Comparison of ENCODE assay signal across 2 cellular contexts in the genomic region with DNA sequence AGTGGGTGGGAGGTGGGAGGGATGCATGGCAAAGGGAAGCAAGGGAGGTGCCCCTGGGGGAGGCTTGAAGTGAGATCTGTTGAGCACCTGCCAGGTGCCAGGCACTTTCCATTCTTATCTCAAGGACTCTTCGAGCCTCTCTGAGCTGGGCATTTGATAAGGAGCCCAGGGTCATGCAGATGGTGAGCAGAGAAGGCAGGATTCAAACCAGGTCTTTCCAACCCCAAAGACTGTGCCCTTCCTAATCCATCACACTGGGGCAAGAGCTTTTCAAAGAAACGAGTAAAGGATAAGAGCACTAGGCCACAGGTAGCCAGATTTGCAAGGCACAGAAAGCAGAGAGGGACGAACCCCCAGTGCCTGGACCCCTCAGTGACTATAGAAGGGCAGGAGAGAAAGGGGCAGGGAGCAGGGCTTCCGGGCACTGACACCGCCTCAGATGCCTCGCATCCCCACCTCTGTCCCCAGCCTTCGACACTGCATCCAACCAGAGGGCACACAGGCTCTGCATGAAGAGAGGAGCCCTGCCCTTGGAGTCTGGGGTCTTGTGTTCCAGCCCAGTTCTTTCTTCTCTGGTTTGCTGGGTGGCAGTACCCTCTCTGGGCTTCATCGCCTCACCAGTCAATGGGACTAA.
TF ChIP-seq lines count a peak whose summit lies in the region.

No MANE protein-coding gene starts in this region.

TF ChIP-seq in IMR-90, 13 proteins besides CTCF, POLR2A, EP300 and RAD21:
- TF ChIP-seq SMC3 (IDR thresholded peaks at IDR 0.05; ENCODE audit: low read depth, low read length), result no peak
- TF ChIP-seq, protein P1, sequence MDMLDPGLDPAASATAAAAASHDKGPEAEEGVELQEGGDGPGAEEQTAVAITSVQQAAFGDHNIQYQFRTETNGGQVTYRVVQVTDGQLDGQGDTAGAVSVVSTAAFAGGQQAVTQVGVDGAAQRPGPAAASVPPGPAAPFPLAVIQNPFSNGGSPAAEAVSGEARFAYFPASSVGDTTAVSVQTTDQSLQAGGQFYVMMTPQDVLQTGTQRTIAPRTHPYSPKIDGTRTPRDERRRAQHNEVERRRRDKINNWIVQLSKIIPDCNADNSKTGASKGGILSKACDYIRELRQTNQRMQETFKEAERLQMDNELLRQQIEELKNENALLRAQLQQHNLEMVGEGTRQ (IDR thresholded peaks at IDR 0.05; ENCODE audit: low read depth, low read length), result no peak
- TF ChIP-seq MAZ (IDR thresholded peaks at IDR 0.05; ENCODE audit: borderline replicate concordance, low read depth, low read length), result no peak
- no peak for TF ChIP-seq CEBPB (IDR thresholded peaks at IDR 0.05; ENCODE audit: low read depth, low read length)
- no peak for TF ChIP-seq RCOR1 (IDR thresholded peaks at IDR 0.05; ENCODE audit: insufficient replicate concordance, low read length)
- TF ChIP-seq MXI1 (IDR thresholded peaks at IDR 0.05; ENCODE audit: borderline replicate concordance, low read depth, low read length), result no peak
- no peak for TF ChIP-seq RFX5 (IDR thresholded peaks at IDR 0.05; ENCODE audit: low read depth, low read length)
- no peak for TF ChIP-seq NFE2L2 (IDR thresholded peaks at IDR 0.05; ENCODE audit: low read depth, low read length)
- TF ChIP-seq BHLHE40 (IDR thresholded peaks at IDR 0.05; ENCODE audit: low read depth, low read length), result no peak
- TF ChIP-seq FOS (IDR thresholded peaks at IDR 0.05; ENCODE audit: low read depth, low read length), result no peak
- TF ChIP-seq, protein P2, sequence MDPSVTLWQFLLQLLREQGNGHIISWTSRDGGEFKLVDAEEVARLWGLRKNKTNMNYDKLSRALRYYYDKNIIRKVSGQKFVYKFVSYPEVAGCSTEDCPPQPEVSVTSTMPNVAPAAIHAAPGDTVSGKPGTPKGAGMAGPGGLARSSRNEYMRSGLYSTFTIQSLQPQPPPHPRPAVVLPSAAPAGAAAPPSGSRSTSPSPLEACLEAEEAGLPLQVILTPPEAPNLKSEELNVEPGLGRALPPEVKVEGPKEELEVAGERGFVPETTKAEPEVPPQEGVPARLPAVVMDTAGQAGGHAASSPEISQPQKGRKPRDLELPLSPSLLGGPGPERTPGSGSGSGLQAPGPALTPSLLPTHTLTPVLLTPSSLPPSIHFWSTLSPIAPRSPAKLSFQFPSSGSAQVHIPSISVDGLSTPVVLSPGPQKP (IDR thresholded peaks at IDR 0.05; ENCODE audit: borderline replicate concordance, low read depth, low read length), result no peak
- no peak for TF ChIP-seq CHD1 (IDR thresholded peaks at IDR 0.05; ENCODE audit: low read depth, low read length)

TF ChIP-seq in H1, 55 proteins besides CTCF, POLR2A, EP300 and RAD21:
- TF ChIP-seq NANOG (IDR thresholded peaks at IDR 0.05; ENCODE audit: insufficient read depth, low read depth, low read length, poor library complexity, severe bottlenecking) (no peak), SUZ12 (IDR thresholded peaks at IDR 0.05; ENCODE audit: low read length) (no peak), EZH2 (IDR thresholded peaks at IDR 0.05; ENCODE audit: low read depth, low read length, severe bottlenecking) (peak; percentile 7), EGR1 (IDR thresholded peaks at IDR 0.05; ENCODE audit: borderline replicate concordance, low read depth, low read length) (no peak; the same call in 1 of the 2 replicates), KDM5A (IDR thresholded peaks at IDR 0.05; ENCODE audit: low read length) (no peak), BACH1 (IDR thresholded peaks at IDR 0.05; ENCODE audit: low read length) (no peak), GTF2F1 (IDR thresholded peaks at IDR 0.05; ENCODE audit: borderline replicate concordance, low read depth, low read length) (no peak), BCL11A (IDR thresholded peaks at IDR 0.05; ENCODE audit: low read depth in 2 of 2, low read length in 2 of 2) (no peak), TAF1 (IDR thresholded peaks at IDR 0.05; ENCODE audit: low read depth, low read length) (0 out of 2 replicates have a peak, but pooled peaks have one; percentile 19)
- TF ChIP-seq, protein P3, sequence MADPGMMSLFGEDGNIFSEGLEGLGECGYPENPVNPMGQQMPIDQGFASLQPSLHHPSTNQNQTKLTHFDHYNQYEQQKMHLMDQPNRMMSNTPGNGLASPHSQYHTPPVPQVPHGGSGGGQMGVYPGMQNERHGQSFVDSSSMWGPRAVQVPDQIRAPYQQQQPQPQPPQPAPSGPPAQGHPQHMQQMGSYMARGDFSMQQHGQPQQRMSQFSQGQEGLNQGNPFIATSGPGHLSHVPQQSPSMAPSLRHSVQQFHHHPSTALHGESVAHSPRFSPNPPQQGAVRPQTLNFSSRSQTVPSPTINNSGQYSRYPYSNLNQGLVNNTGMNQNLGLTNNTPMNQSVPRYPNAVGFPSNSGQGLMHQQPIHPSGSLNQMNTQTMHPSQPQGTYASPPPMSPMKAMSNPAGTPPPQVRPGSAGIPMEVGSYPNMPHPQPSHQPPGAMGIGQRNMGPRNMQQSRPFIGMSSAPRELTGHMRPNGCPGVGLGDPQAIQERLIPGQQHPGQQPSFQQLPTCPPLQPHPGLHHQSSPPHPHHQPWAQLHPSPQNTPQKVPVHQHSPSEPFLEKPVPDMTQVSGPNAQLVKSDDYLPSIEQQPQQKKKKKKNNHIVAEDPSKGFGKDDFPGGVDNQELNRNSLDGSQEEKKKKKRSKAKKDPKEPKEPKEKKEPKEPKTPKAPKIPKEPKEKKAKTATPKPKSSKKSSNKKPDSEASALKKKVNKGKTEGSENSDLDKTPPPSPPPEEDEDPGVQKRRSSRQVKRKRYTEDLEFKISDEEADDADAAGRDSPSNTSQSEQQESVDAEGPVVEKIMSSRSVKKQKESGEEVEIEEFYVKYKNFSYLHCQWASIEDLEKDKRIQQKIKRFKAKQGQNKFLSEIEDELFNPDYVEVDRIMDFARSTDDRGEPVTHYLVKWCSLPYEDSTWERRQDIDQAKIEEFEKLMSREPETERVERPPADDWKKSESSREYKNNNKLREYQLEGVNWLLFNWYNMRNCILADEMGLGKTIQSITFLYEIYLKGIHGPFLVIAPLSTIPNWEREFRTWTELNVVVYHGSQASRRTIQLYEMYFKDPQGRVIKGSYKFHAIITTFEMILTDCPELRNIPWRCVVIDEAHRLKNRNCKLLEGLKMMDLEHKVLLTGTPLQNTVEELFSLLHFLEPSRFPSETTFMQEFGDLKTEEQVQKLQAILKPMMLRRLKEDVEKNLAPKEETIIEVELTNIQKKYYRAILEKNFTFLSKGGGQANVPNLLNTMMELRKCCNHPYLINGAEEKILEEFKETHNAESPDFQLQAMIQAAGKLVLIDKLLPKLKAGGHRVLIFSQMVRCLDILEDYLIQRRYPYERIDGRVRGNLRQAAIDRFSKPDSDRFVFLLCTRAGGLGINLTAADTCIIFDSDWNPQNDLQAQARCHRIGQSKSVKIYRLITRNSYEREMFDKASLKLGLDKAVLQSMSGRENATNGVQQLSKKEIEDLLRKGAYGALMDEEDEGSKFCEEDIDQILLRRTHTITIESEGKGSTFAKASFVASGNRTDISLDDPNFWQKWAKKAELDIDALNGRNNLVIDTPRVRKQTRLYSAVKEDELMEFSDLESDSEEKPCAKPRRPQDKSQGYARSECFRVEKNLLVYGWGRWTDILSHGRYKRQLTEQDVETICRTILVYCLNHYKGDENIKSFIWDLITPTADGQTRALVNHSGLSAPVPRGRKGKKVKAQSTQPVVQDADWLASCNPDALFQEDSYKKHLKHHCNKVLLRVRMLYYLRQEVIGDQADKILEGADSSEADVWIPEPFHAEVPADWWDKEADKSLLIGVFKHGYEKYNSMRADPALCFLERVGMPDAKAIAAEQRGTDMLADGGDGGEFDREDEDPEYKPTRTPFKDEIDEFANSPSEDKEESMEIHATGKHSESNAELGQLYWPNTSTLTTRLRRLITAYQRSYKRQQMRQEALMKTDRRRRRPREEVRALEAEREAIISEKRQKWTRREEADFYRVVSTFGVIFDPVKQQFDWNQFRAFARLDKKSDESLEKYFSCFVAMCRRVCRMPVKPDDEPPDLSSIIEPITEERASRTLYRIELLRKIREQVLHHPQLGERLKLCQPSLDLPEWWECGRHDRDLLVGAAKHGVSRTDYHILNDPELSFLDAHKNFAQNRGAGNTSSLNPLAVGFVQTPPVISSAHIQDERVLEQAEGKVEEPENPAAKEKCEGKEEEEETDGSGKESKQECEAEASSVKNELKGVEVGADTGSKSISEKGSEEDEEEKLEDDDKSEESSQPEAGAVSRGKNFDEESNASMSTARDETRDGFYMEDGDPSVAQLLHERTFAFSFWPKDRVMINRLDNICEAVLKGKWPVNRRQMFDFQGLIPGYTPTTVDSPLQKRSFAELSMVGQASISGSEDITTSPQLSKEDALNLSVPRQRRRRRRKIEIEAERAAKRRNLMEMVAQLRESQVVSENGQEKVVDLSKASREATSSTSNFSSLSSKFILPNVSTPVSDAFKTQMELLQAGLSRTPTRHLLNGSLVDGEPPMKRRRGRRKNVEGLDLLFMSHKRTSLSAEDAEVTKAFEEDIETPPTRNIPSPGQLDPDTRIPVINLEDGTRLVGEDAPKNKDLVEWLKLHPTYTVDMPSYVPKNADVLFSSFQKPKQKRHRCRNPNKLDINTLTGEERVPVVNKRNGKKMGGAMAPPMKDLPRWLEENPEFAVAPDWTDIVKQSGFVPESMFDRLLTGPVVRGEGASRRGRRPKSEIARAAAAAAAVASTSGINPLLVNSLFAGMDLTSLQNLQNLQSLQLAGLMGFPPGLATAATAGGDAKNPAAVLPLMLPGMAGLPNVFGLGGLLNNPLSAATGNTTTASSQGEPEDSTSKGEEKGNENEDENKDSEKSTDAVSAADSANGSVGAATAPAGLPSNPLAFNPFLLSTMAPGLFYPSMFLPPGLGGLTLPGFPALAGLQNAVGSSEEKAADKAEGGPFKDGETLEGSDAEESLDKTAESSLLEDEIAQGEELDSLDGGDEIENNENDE (IDR thresholded peaks at IDR 0.05; ENCODE audit: insufficient replicate concordance, low read length), result no peak
- TF ChIP-seq, protein P4, sequence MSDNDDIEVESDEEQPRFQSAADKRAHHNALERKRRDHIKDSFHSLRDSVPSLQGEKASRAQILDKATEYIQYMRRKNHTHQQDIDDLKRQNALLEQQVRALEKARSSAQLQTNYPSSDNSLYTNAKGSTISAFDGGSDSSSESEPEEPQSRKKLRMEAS (IDR thresholded peaks at IDR 0.05), result no peak
- TF ChIP-seq, protein P5, sequence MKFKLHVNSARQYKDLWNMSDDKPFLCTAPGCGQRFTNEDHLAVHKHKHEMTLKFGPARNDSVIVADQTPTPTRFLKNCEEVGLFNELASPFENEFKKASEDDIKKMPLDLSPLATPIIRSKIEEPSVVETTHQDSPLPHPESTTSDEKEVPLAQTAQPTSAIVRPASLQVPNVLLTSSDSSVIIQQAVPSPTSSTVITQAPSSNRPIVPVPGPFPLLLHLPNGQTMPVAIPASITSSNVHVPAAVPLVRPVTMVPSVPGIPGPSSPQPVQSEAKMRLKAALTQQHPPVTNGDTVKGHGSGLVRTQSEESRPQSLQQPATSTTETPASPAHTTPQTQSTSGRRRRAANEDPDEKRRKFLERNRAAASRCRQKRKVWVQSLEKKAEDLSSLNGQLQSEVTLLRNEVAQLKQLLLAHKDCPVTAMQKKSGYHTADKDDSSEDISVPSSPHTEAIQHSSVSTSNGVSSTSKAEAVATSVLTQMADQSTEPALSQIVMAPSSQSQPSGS (IDR thresholded peaks at IDR 0.05; ENCODE audit: low read length), result no peak
